ENCODE assay signal across 7 cellular contexts in genomic region chr10:11036424-11037011, GRCh38. TPM values are rescaled to one million over a fixed set of nuclear protein-coding genes. Genes with fewer than 3 reads are reported as not detected.
A peak's percentile ranks its signal among the peaks of the same experiment; 100 is the strongest.
DNase-seq lines count a peak whose midpoint lies in the region; ATAC-seq, FAIRE-seq and TF ChIP-seq lines count a peak whose summit lies in the region.

No MANE protein-coding gene starts in this region.

- no peaks in the 10 kb centered on the region for H3K4me1 ChIP-seq in OCI-LY1 (ENCODE audit: insufficient read depth, low read length, severe bottlenecking)
- peaks cover 30% of the 10 kb centered on the region for H3K4me1 ChIP-seq in psoas muscle

- FAIRE-seq in H54 (lab: Jason Lieb, UNC): no peak

- H3K36me3 ChIP-seq in OCI-LY1 (ENCODE audit: insufficient read depth, low read length) (no peaks in the 10 kb centered on the region), psoas muscle (ENCODE audit: insufficient read depth in 1 of 2, low read depth in 1 of 2) (no peaks in the 10 kb centered on the region)

- no peaks in the 10 kb centered on the region for H4K20me1 ChIP-seq in OCI-LY1 (ENCODE audit: insufficient read depth, low read length)

- H3K27me3 ChIP-seq in OCI-LY1 (ENCODE audit: insufficient read depth, low read length) (no peaks in the 10 kb centered on the region), psoas muscle (ENCODE audit: insufficient read depth in 3 of 3, low read length in 2 of 3) (no peaks in the 10 kb centered on the region)

- TF ChIP-seq POLR2A in H54 (IDR thresholded peaks at IDR 0.05; ENCODE audit: low read depth, low read length): no peak

- H3K9me3 ChIP-seq in OCI-LY1 (ENCODE audit: low read length): no peaks in the 10 kb centered on the region
- H3K9me3 ChIP-seq in psoas muscle: no peaks in the 10 kb centered on the region

- H3F3A ChIP-seq in OCI-LY1 (ENCODE audit: insufficient read depth, low read length): no peaks in the 10 kb centered on the region

- no peak overlapping the region for H3K27ac ChIP-seq in OCI-LY1 (ENCODE audit: low read depth, low read length, poor library complexity, severe bottlenecking)
- H3K27ac ChIP-seq in psoas muscle: no peak overlapping the region

- H3K9ac ChIP-seq in OCI-LY1 (ENCODE audit: low read length): no peak overlapping the region

- intact Hi-C loops in psoas muscle (cut with DNase I): no loop called here

- ATAC-seq in psoas muscle: peak; percentile 65 to 83 (median 69)
- ATAC-seq in stimulated activated naive CD8-positive, alpha-beta T cell treated with anti-CD3 and anti-CD28 coated beads, Interleukin-15, Interleukin-2, amounts not matched to agents 100 U/mL and 50 U/mL, for 24 hours: no peak

- H3K9me2 ChIP-seq in OCI-LY1 (ENCODE audit: low read depth, low read length): no peaks in the 10 kb centered on the region

- H3K79me2 ChIP-seq in OCI-LY1 (ENCODE audit: insufficient read depth, low read length): no peaks in the 10 kb centered on the region

- H2AFZ ChIP-seq in OCI-LY1 (ENCODE audit: low read length): no peak overlapping the region

- TF ChIP-seq CTCF in GM12874 (IDR thresholded peaks at IDR 0.05; ENCODE audit: insufficient read depth, low read depth, low read length) (0 out of 2 replicates have a peak, but pooled peaks have one; percentile 1), OCI-LY1 (IDR thresholded peaks at IDR 0.05; ENCODE audit: low read length) (peak; percentile 33; the same call in 1 of the 2 replicates), psoas muscle (IDR thresholded peaks at IDR 0.05) (peak; percentile 57)

- H3K4me3 ChIP-seq in OCI-LY1 (ENCODE audit: low read depth, low read length, poor library complexity, severe bottlenecking) (no peak overlapping the region), psoas muscle (no peak overlapping the region)

- H3K4me2 ChIP-seq in OCI-LY1 (ENCODE audit: low read length): no peak overlapping the region

- DNase-seq in fibroblast of peridontal ligament (ENCODE audit: extremely low read depth): peak; percentile 10
- DNase-seq in psoas muscle: no peak
- no peak for DNase-seq in activated CD8-positive, alpha-beta memory T cell treated with anti-CD3 and anti-CD28 coated beads, Interleukin-2, amount 50 U/mL, for 48 hours
- DNase-seq in stimulated activated naive CD8-positive, alpha-beta T cell treated with anti-CD3 and anti-CD28 coated beads, Interleukin-15, Interleukin-2, amounts not matched to agents 100 U/mL and 50 U/mL, for 24 hours: no peak
- no peak for DNase-seq in H54 (ENCODE audit: insufficient read length, low spot score)

- 85 to 95% (median 88%) methylated on average over 5 of the region's 5 CpGs for WGBS in psoas muscle, 3 donors

RNA-seq across cellular contexts. Expression of gene CELF2, which starts 18.8 kb away (rescaled TPM):
- 10 to 100 TPM; 29.0 to 47.8 (median 35.9) TPM for total RNA-seq in psoas muscle
- 10 to 100 TPM in 2 of 3 donors, 1 to 10 TPM in 1; 9.8 to 13.2 (median 10.4) TPM for polyA plus RNA-seq in psoas muscle

Comparison
In these comparisons a context has a peak if more than half of its experiments do, and no peak if none do; other contexts are left out.
1. CTCF ChIP-seq: peak in every context shown above with its lines; median percentile 57 in psoas muscle; 33 in OCI-LY1; 1 in GM12874.